1 cellular context compared by ENCODE assay signal in genomic region chr19:40282209-40282580, GRCh38.
TF ChIP-seq lines count a peak whose summit lies in the region.

No MANE protein-coding gene starts in this region.

TF ChIP-seq in GM12878, 131 proteins besides CTCF, POLR2A, EP300 and RAD21:
- TF ChIP-seq ASH2L (IDR thresholded peaks at IDR 0.05; ENCODE audit: borderline replicate concordance, low read depth) (no peak), CREM (IDR thresholded peaks at IDR 0.05; ENCODE audit: low read depth) (no peak), SKIL (IDR thresholded peaks at IDR 0.05; ENCODE audit: low read depth, poor library complexity, severe bottlenecking) (no peak), FOXK2 (IDR thresholded peaks at IDR 0.05) (no peak), RBBP5 (conservative IDR thresholded peaks at IDR 0.05) (no peak), ZNF384 (IDR thresholded peaks at IDR 0.05; ENCODE audit: borderline replicate concordance, low read depth, low read length) (no peak)
TF ChIP-seq in GM12878: peak in this region for 0.
